Comparison of ENCODE assay signal across 21 cellular contexts in the genomic region with DNA sequence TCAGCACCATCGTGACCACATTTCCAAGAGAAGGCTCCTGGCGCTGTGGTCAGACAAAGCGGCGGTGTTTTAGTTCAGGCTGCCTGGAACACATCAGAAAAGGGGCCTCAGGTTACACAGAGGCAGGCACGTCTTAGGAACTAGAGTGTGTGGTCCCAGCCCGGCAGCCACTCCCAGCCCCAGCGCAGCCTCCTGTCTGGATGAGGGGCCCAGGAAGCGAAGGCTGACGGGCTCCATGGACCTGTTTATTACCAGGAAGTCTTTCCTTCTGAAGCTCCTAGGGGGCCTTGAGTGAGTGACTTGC. TPM values are rescaled to one million over a fixed set of nuclear protein-coding genes. Genes with fewer than 3 reads are reported as not detected.
DNase-seq lines count a peak whose midpoint lies in the region; ATAC-seq, FAIRE-seq and TF ChIP-seq lines count a peak whose summit lies in the region.
"Had no signal": no experiment of that assay in that cellular context is flagged by ENCODE, and none has a peak within 500 bp of the region (broad histone marks: within the 10 kb centered on the region; RNA-seq: fewer than 3 reads in every experiment).

No MANE protein-coding gene starts in this region.

- H3K23ac ChIP-seq in neuronal stem cell (ENCODE audit: low read depth, low read length, poor library complexity), result no peak overlapping the region

- H3K27me3 ChIP-seq in BLaER1, result no peaks in the 10 kb centered on the region
- H3K27me3 ChIP-seq in BLaER1 treated with 17β-estradiol and CSF1 and Interleukin-3, amounts not matched to agents 10 nM and 100 nM, result no peaks in the 10 kb centered on the region
- no peaks in the 10 kb centered on the region for H3K27me3 ChIP-seq in neuronal stem cell (ENCODE audit: control insufficient read depth in 3 of 3, insufficient read depth in 3 of 3, low read depth in 1 of 3, low read length in 3 of 3)
- H3K27me3 ChIP-seq: SJSA1 had no signal

- H2BK15ac ChIP-seq in neuronal stem cell (ENCODE audit: low read length), result no peak overlapping the region

- H2BK12ac ChIP-seq in neuronal stem cell (ENCODE audit: low read length), result no peak overlapping the region

- H3K79me1 ChIP-seq in neuronal stem cell (ENCODE audit: low read depth, low read length), result peaks cover 3% of the 10 kb centered on the region

- no peaks in the 10 kb centered on the region for H4K20me1 ChIP-seq in BLaER1
- H4K20me1 ChIP-seq in BLaER1 treated with 17β-estradiol and CSF1 and Interleukin-3, amounts not matched to agents 10 nM and 100 nM, result no peaks in the 10 kb centered on the region

- peak overlapping the region; percentile 34 for H2AK5ac ChIP-seq in neuronal stem cell (ENCODE audit: low read depth, low read length)

- H2AFZ ChIP-seq in neuronal stem cell (ENCODE audit: low read length), result peak overlapping the region; percentile 47
- H2AFZ ChIP-seq: PC-9 had no signal

- no peak for TF ChIP-seq POLR2A in GM12892 (IDR thresholded peaks at IDR 0.05; ENCODE audit: low read depth, low read length)

- no peak overlapping the region for H2BK120ac ChIP-seq in neuronal stem cell (ENCODE audit: low read depth, low read length)

- H3K36me3 ChIP-seq in BLaER1 (no peaks in the 10 kb centered on the region), neuronal stem cell (replicated peaks in 1 of 2; ENCODE audit: control insufficient read depth in 2 of 2, insufficient read depth in 2 of 2, low read length in 2 of 2) (no peaks in the 10 kb centered on the region)
- H3K36me3 ChIP-seq in BLaER1 treated with 17β-estradiol and CSF1 and Interleukin-3, amounts not matched to agents 10 nM and 100 nM, result peaks cover 0 to 10% (median 0%) of the 10 kb centered on the region in 11 experiments; a peak in 1 of 22 replicates
- H3K36me3 ChIP-seq: SJSA1 had no signal

- no peak overlapping the region for H3K14ac ChIP-seq in neuronal stem cell (ENCODE audit: low read length)

- no peak overlapping the region for H4K8ac ChIP-seq in neuronal stem cell (ENCODE audit: low read depth, low read length)

- FAIRE-seq in GM12892 (lab: Jason Lieb, UNC), result no peak
- FAIRE-seq: GM19239, H54, HTR-8/SVneo, K562 had no signal

- H3K27ac ChIP-seq in BLaER1 (no peak overlapping the region), neuronal stem cell (replicated peaks; ENCODE audit: low read length) (no peak overlapping the region)
- H3K27ac ChIP-seq in BLaER1 treated with 17β-estradiol and CSF1 and Interleukin-3, amounts not matched to agents 10 nM and 100 nM, result peak overlapping the region in 3 of 11 experiments; percentile 13 to 34 (median 19); a peak in 3 of 22 replicates
- H3K27ac ChIP-seq: PC-9, SJSA1 had no signal

- DNase-seq in iPS-NIHi7 (ENCODE audit: extremely low spot score) (peak; percentile 12), neuronal stem cell (ENCODE audit: low spot score) (no peak), GM12892 (ENCODE audit: insufficient read length) (no peak)
- DNase-seq in stimulated activated CD4-positive, alpha-beta T cell treated with anti-CD3 and anti-CD28 coated beads, Interleukin-2, amount 100 ng/mL, for 24 hours, result no peak
- DNase-seq: CD8-positive, alpha-beta memory T cell; DMS79 treated with DMSO at 0.1 percent for 48 hours; Kasumi-1; NCI-H1105; NCI-H2029; NCI-H2227 treated with DMSO at 0.1 percent for 48 hours; NCI-H526 treated with DMSO at 0.1 percent for 48 hours; PC-9; RPMI8226 had no signal

- no peak for ATAC-seq in HG03439 (IDR thresholded peaks at IDR 0.05; ENCODE audit: unreplicated experiment)
- ATAC-seq: K562 had no signal

- H3K4ac ChIP-seq in neuronal stem cell (ENCODE audit: low read length), result no peak overlapping the region

- no peak overlapping the region for H2BK5ac ChIP-seq in neuronal stem cell (ENCODE audit: low read length)

- H3K9me3 ChIP-seq in BLaER1, result peaks cover 30% of the 10 kb centered on the region
- H3K9me3 ChIP-seq in BLaER1 treated with 17β-estradiol and CSF1 and Interleukin-3, amounts not matched to agents 10 nM and 100 nM (replicated peaks in 1 of 11), result peaks cover 28 to 42% (median 35%) of the 10 kb centered on the region in 11 experiments
- H3K9me3 ChIP-seq in neuronal stem cell (replicated peaks in 1 of 2; ENCODE audit: control insufficient read depth in 2 of 2, insufficient read depth in 1 of 2, low read depth in 1 of 2, low read length in 2 of 2), result peaks cover 5 to 17% of the 10 kb centered on the region in 2 donors
- H3K9me3 ChIP-seq: SJSA1 had no signal

- H3K4me2 ChIP-seq in BLaER1, result peak overlapping the region; percentile 60
- peak overlapping the region in 9 of 11 experiments; percentile 10 to 74 (median 65); a peak in 17 of 22 replicates for H3K4me2 ChIP-seq in BLaER1 treated with 17β-estradiol and CSF1 and Interleukin-3, amounts not matched to agents 10 nM and 100 nM
- no peak overlapping the region for H3K4me2 ChIP-seq in neuronal stem cell (ENCODE audit: insufficient read depth, low read length, poor library complexity, severe bottlenecking)
- H3K4me2 ChIP-seq: PC-9 had no signal

- no peak overlapping the region for H4K91ac ChIP-seq in neuronal stem cell (ENCODE audit: low read depth, low read length, poor library complexity)

- no CpG with 5 or more reads among the region's 9 CpGs for WGBS in neuronal stem cell (ENCODE audit: extremely low coverage in 2 of 2, insufficient read length in 2 of 2, insufficient replicate concordance in 1 of 2), 2 donors

- H3K9ac ChIP-seq in BLaER1 (peak overlapping the region; percentile 18; the same call in 1 of the 2 replicates), neuronal stem cell (ENCODE audit: low read depth, low read length, poor library complexity) (no peak overlapping the region)
- peak overlapping the region in 2 of 11 experiments; percentile 16 to 18; a peak in 1 of 22 replicates for H3K9ac ChIP-seq in BLaER1 treated with 17β-estradiol and CSF1 and Interleukin-3, amounts not matched to agents 10 nM and 100 nM

- no peak overlapping the region for H3K4me3 ChIP-seq in BLaER1
- no peak overlapping the region for H3K4me3 ChIP-seq in BLaER1 treated with 17β-estradiol and CSF1 and Interleukin-3, amounts not matched to agents 10 nM and 100 nM
- H3K4me3 ChIP-seq in neuronal stem cell (ENCODE audit: low read length in 2 of 2), result no peak overlapping the region
- H3K4me3 ChIP-seq: K562, PC-9, SJSA1 had no signal

- peak overlapping the region; percentile 19 for H3K18ac ChIP-seq in neuronal stem cell (ENCODE audit: low read length)

- H3K4me1 ChIP-seq in BLaER1, result peaks cover 52% of the 10 kb centered on the region
- peaks cover 15 to 65% (median 48%) of the 10 kb centered on the region in 10 experiments for H3K4me1 ChIP-seq in BLaER1 treated with 17β-estradiol and CSF1 and Interleukin-3, amounts not matched to agents 10 nM and 100 nM
- H3K4me1 ChIP-seq in neuronal stem cell (ENCODE audit: control insufficient read depth in 2 of 2, insufficient read depth in 1 of 2, low read depth in 1 of 2, low read length in 2 of 2), result peaks cover 7% of the 10 kb centered on the region in 2 donors
- H3K4me1 ChIP-seq: SJSA1 had no signal

RNA-seq across cellular contexts. Expression of a gene that starts 10.0 kb away (rescaled TPM):
- polyA plus RNA-seq in neuronal stem cell (2013, experiment 1 of 2), result not detected
- polyA plus RNA-seq in neuronal stem cell (2013, experiment 2 of 2), result not detected
- 15.5 TPM for polyA plus RNA-seq in GM12892 (2012; ENCODE audit: missing spikeins)
